In genomic region chr9:136372561-136373299, GRCh38 we compare ENCODE assay signal across 8 cellular contexts. TPM values are rescaled to one million over a fixed set of nuclear protein-coding genes. Genes with fewer than 3 reads are reported as not detected.
A peak's percentile ranks its signal among the peaks of the same experiment; 100 is the strongest.
DNase-seq lines count a peak whose midpoint lies in the region; ATAC-seq and TF ChIP-seq lines count a peak whose summit lies in the region.

No MANE protein-coding gene starts in this region.

- no peaks in the 10 kb centered on the region for H3K4me1 Mint-ChIP-seq in MCF 10A (ENCODE audit: insufficient read depth, unreplicated experiment)

- H3K9me3 Mint-ChIP-seq in MCF 10A (ENCODE audit: unreplicated experiment): no peaks in the 10 kb centered on the region

- H3K4me3 ChIP-seq in right lobe of liver: peak overlapping the region; percentile 9 to 31 (median 16)
- no peak overlapping the region for H3K4me3 ChIP-seq in thyroid gland (replicated peaks in 1 of 3)

- H3K36me3 Mint-ChIP-seq in MCF 10A (ENCODE audit: insufficient read depth, unreplicated experiment): peaks cover 4% of the 10 kb centered on the region

- H3K27ac ChIP-seq in right lobe of liver: peak overlapping the region in 1 of 3 donors; percentile 49
- H3K27ac ChIP-seq in thyroid gland: no peak overlapping the region

- H3K9me3 ChIP-seq in right lobe of liver: no peaks in the 10 kb centered on the region
- H3K9me3 ChIP-seq in thyroid gland: no peaks in the 10 kb centered on the region

- H3K27me3 ChIP-seq in right lobe of liver: no peaks in the 10 kb centered on the region
- no peaks in the 10 kb centered on the region for H3K27me3 ChIP-seq in thyroid gland

- peak; percentile 36 to 73 (median 58) for ATAC-seq in right lobe of liver

- no peak for TF ChIP-seq CTCF in MCF 10A (IDR thresholded peaks at IDR 0.05; ENCODE audit: unreplicated experiment)
- no peak for TF ChIP-seq CTCF in right lobe of liver (IDR thresholded peaks at IDR 0.05)
- TF ChIP-seq CTCF in thyroid gland (IDR thresholded peaks at IDR 0.05): no peak

- CTCF ChIA-PET in MCF 10A (lab: Yijun Ruan, JAX): interaction anchor here (0.5 to 0.7 kb wide), 2 partner anchors 16 to 564 kb away, joined by 3 read pairs; no protein-coding TSS in a partner anchor

- DNase-seq in GM03348 (ENCODE audit: low spot score) (peak; percentile 83), NCI-H2196 (lab: John Stamatoyannopoulos, UW; ENCODE audit: unreplicated experiment) (peak; percentile 54), MCF 10A (ENCODE audit: unreplicated experiment) (peak; percentile 30), right lobe of liver (peak in 2 of 3 donors; percentile 76 to 80), thyroid gland (peak; percentile 62 to 63), middle frontal gyrus (ENCODE audit: extremely low spot score, low spot score) (no peak), NCI-H128 (lab: John Stamatoyannopoulos, UW; ENCODE audit: unreplicated experiment) (no peak)
- DNase-seq in activated naive CD4-positive, alpha-beta T cell treated with anti-CD3 and anti-CD28 coated beads, Interleukin-2, amount 50 U/mL, for 16 hours: no peak

- TF ChIP-seq POLR2A in right lobe of liver (IDR thresholded peaks at IDR 0.05): no peak
- TF ChIP-seq POLR2A in thyroid gland (IDR thresholded peaks at IDR 0.05): no peak

- 4% methylated on average over 4 of the region's 21 CpGs for WGBS in right lobe of liver (ENCODE audit: insufficient coverage, low coverage, low lambda C conversion rate, missing lambda C conversion rate)
- 11 to 18% methylated on average over 9 to 14 of the region's 21 CpGs for WGBS in thyroid gland, 2 donors

- peaks cover 0 to 15% (median 1%) of the 10 kb centered on the region in 4 donors for H3K4me1 ChIP-seq in right lobe of liver
- peaks cover 4 to 18% of the 10 kb centered on the region in 2 donors for H3K4me1 ChIP-seq in thyroid gland

- no peak overlapping the region for H3K27ac Mint-ChIP-seq in MCF 10A (ENCODE audit: low read depth, unreplicated experiment)

- intact Hi-C loops in MCF 10A (cut with micrococcal nuclease) (no loop called here), right lobe of liver (cut with DNase I) (no loop called here), thyroid gland (cut with DNase I) (no loop called here)

- BruUV-seq in MCF 10A (replicated peaks; lab: Mats Ljungman, UMichigan): no TSS peak

- no peak overlapping the region for H3K4me3 Mint-ChIP-seq in MCF 10A (ENCODE audit: unreplicated experiment)

- no peaks in the 10 kb centered on the region for H3K27me3 Mint-ChIP-seq in MCF 10A (ENCODE audit: insufficient read depth, unreplicated experiment)

- POLR2A ChIA-PET in MCF 10A (lab: Yijun Ruan, JAX): interaction anchor here (0.7 kb wide), 1 partner anchor 47 kb away, joined by 4 read pairs; no protein-coding TSS in a partner anchor

- H3K36me3 ChIP-seq in right lobe of liver (no peaks in the 10 kb centered on the region), thyroid gland (no peaks in the 10 kb centered on the region)

RNA-seq across cellular contexts. Expression of gene CARD9, which starts 0.7 kb away (rescaled TPM):
- total RNA-seq in MCF 10A (2022) (0.33 and 0.69 TPM in 2 replicates), right lobe of liver (1 to 10 TPM in 3 of 6 experiments, under 1 TPM in 3; 0.48 to 1.6 (median 1.1) TPM), thyroid gland (1 to 10 TPM in 1 of 4 donors, under 1 TPM in 3; 0.27 to 1.5 (median 0.74) TPM)

RNA-seq across cellular contexts. Expression of gene DNLZ, which starts 9.2 kb away (rescaled TPM):
- 24.5 and 30.5 TPM in 2 replicates for total RNA-seq in MCF 10A (2022)
- 10 to 100 TPM in 3 of 6 experiments, 1 to 10 TPM in 3; 5.0 to 26.0 (median 10.4) TPM for total RNA-seq in right lobe of liver
- 10 to 100 TPM; 16.2 to 58.4 (median 23.1) TPM for total RNA-seq in thyroid gland

RNA-seq across cellular contexts. Expression of gene SNAPC4, which starts 27.2 kb away (rescaled TPM):
- total RNA-seq in MCF 10A (2022): 9.6 and 9.9 TPM in 2 replicates
- total RNA-seq in right lobe of liver: 1 to 10 TPM; 3.8 to 6.5 (median 5.4) TPM
- total RNA-seq in thyroid gland: 1 to 10 TPM; 7.0 to 8.0 (median 7.5) TPM

RNA-seq across cellular contexts. Expression of gene ENTR1, which starts 37.7 kb away (rescaled TPM):
- 58.9 and 82.2 TPM in 2 replicates for total RNA-seq in MCF 10A (2022)
- total RNA-seq in right lobe of liver: 10 to 100 TPM; 27.9 to 53.5 (median 35.4) TPM
- total RNA-seq in thyroid gland: 10 to 100 TPM; 27.9 to 46.1 (median 33.9) TPM

RNA-seq across cellular contexts. Expression of gene PMPCA, which starts 37.7 kb away (rescaled TPM):
- total RNA-seq in MCF 10A (2022) (66.0 and 66.3 TPM in 2 replicates), right lobe of liver (10 to 100 TPM; 49.6 to 64.9 (median 52.8) TPM), thyroid gland (10 to 100 TPM; 28.8 to 48.2 (median 39.0) TPM)

Comparison
In these comparisons a context has a peak if more than half of its experiments do, and no peak if none do; other contexts are left out.
1. DNase-seq: peak in GM03348 (single experiment), NCI-H2196 (single experiment), MCF 10A (single experiment), right lobe of liver (2 of 3) and thyroid gland (2 of 2); none in activated naive CD4-positive, alpha-beta T cell treated with anti-CD3 and anti-CD28 coated beads, Interleukin-2, amount 50 U/mL, for 16 hours (single experiment), middle frontal gyrus (single experiment) and NCI-H128 (single experiment).
2. H3K4me3 ChIP-seq: peak in right lobe of liver (3 of 3); none in thyroid gland (0 of 3).